14 cellular contexts compared by ENCODE assay signal in the genomic region with DNA sequence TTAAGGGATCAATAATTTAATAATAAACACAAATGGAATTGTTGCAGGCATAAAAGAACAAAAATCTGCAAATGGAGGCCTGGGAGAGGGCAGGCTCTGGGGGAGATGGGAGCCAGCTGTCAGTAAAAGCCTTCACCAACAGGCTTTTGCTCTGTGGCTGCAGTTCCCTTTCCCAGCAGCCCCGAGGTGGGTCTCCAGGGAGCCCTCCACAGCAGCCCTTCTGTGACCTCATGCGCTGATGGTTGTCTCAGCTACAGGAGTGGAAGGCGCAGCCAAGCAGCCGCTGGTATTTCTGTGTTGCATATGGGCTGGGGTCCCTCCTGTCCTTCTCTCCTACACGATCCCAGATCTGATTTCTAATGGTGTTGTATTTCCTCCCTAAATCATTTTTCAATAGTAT. TPM values are rescaled to one million over a fixed set of nuclear protein-coding genes. Genes with fewer than 3 reads are reported as not detected.
DNase-seq lines count a peak whose midpoint lies in the region; FAIRE-seq and TF ChIP-seq lines count a peak whose summit lies in the region.
"Had no signal": no experiment of that assay in that cellular context is flagged by ENCODE, and none has a peak within 500 bp of the region (broad histone marks: within the 10 kb centered on the region; RNA-seq: fewer than 3 reads in every experiment).

No MANE protein-coding gene starts in this region.

- TF ChIP-seq POLR2A in tibial nerve (IDR thresholded peaks at IDR 0.05) (no peak), prostate gland (IDR thresholded peaks at IDR 0.05) (no peak)

- H3K4me1 ChIP-seq in astrocyte (ENCODE audit: insufficient read depth, low read length) (peaks cover 5% of the 10 kb centered on the region), tibial nerve (peaks cover 0 to 22% (median 5%) of the 10 kb centered on the region in 4 donors), prostate gland (replicated peaks) (no peaks in the 10 kb centered on the region)

- no peaks in the 10 kb centered on the region for H4K20me1 ChIP-seq in astrocyte (ENCODE audit: insufficient read depth, low read length)

- H3K36me3 ChIP-seq in astrocyte (ENCODE audit: insufficient read depth, low read length) (no peaks in the 10 kb centered on the region), tibial nerve (no peaks in the 10 kb centered on the region), prostate gland (no peaks in the 10 kb centered on the region)
- H3K36me3 ChIP-seq: tibial artery had no signal

- H3K27ac ChIP-seq in astrocyte (ENCODE audit: low read depth, low read length) (no peak overlapping the region), tibial nerve (peak overlapping the region in 3 of 4 donors; percentile 26 to 61 (median 32)), prostate gland (no peak overlapping the region)
- H3K27ac ChIP-seq: RWPE1, tibial artery had no signal

- H3K4me3 ChIP-seq in astrocyte (ENCODE audit: insufficient read depth, low read depth, low read length) (no peak overlapping the region), tibial nerve (no peak overlapping the region), prostate gland (no peak overlapping the region)
- H3K4me3 ChIP-seq: tibial artery had no signal

- H3K4me3 Mint-ChIP-seq in astrocyte (ENCODE audit: unreplicated experiment): peak overlapping the region; percentile 58
- H3K4me3 Mint-ChIP-seq: activated naive CD8-positive, alpha-beta T cell treated with anti-CD3 and anti-CD28 coated beads, Interleukin-2, amount 50 U/mL, for 24 hours; HFFc6 had no signal

- peak overlapping the region; percentile 55 for H3K27ac Mint-ChIP-seq in astrocyte (ENCODE audit: unreplicated experiment)
- H3K27ac Mint-ChIP-seq: activated naive CD8-positive, alpha-beta T cell treated with anti-CD3 and anti-CD28 coated beads, Interleukin-2, amount 50 U/mL, for 24 hours had no signal

- H3K4me2 ChIP-seq in astrocyte (ENCODE audit: low read length): no peak overlapping the region

- 39 to 48% methylated on average over 5 of the region's 5 CpGs for WGBS in tibial nerve, 2 donors
- WGBS in prostate gland: 61% methylated on average over 5 of the region's 5 CpGs

- H2AFZ ChIP-seq in astrocyte (ENCODE audit: low read depth, low read length): no peak overlapping the region

- no peak for TF ChIP-seq CTCF in astrocyte (IDR thresholded peaks at IDR 0.05; ENCODE audit: insufficient read depth, low read depth, low read length)
- TF ChIP-seq CTCF in tibial nerve (IDR thresholded peaks at IDR 0.05): no peak
- TF ChIP-seq CTCF in prostate gland (IDR thresholded peaks at IDR 0.05): no peak

- intact Hi-C loops in prostate gland (cut with DNase I): no loop called here

- H3K27me3 Mint-ChIP-seq in astrocyte (ENCODE audit: low read depth, unreplicated experiment): no peaks in the 10 kb centered on the region
- H3K27me3 Mint-ChIP-seq: activated naive CD8-positive, alpha-beta T cell treated with anti-CD3 and anti-CD28 coated beads, Interleukin-2, amount 50 U/mL, for 24 hours had no signal

- in situ Hi-C loops in ACHN (cut with HindIII; ENCODE audit: low pct_ligation_motif_present, low pct_unique_long_range_greater_than_20kb, low sequenced_read_pairs): no loop called here

- no peaks in the 10 kb centered on the region for H3K79me2 ChIP-seq in astrocyte (ENCODE audit: insufficient read depth, low read length)

- no peak overlapping the region for H3K9ac ChIP-seq in astrocyte (ENCODE audit: low read length)

- no peak for TF ChIP-seq EP300 in tibial nerve (IDR thresholded peaks at IDR 0.05)

- H3K9me3 ChIP-seq in astrocyte (ENCODE audit: insufficient read depth, low read depth, low read length): no peaks in the 10 kb centered on the region
- no peaks in the 10 kb centered on the region for H3K9me3 ChIP-seq in tibial nerve
- H3K9me3 ChIP-seq in prostate gland: no peaks in the 10 kb centered on the region
- H3K9me3 ChIP-seq: tibial artery had no signal

- peak; percentile 10 to 19 for DNase-seq in NCI-H187 (lab: John Stamatoyannopoulos, UW)
- DNase-seq in NCI-H187 treated with DMSO at 0.1 percent for 48 hours (lab: John Stamatoyannopoulos, UW): no peak
- DNase-seq in astrocyte (ENCODE audit: low read depth): no peak
- peak; percentile 91 for DNase-seq in left kidney (ENCODE audit: low read depth, low spot score)
- no peak for DNase-seq in tibial nerve (ENCODE audit: low spot score in 2 of 2)
- DNase-seq in ACHN: no peak
- DNase-seq in middle frontal gyrus (ENCODE audit: extremely low spot score, low spot score): no peak
- no peak for DNase-seq in prostate gland (ENCODE audit: low spot score)
- DNase-seq: activated naive CD8-positive, alpha-beta T cell treated with anti-CD3 and anti-CD28 coated beads, Interleukin-2, amount 50 U/mL, for 24 hours; HFFc6; NCI-H226; tibial artery had no signal

- no peak for FAIRE-seq in astrocyte (lab: Jason Lieb, UNC)
- FAIRE-seq: TTC549 had no signal

- peaks cover 4% of the 10 kb centered on the region for H3K4me1 Mint-ChIP-seq in astrocyte (ENCODE audit: low read depth, unreplicated experiment)
- H3K4me1 Mint-ChIP-seq: activated naive CD8-positive, alpha-beta T cell treated with anti-CD3 and anti-CD28 coated beads, Interleukin-2, amount 50 U/mL, for 24 hours had no signal

- H3K27me3 ChIP-seq in astrocyte (ENCODE audit: insufficient read depth, low read length) (no peaks in the 10 kb centered on the region), tibial nerve (no peaks in the 10 kb centered on the region), prostate gland (replicated peaks; ENCODE audit: insufficient read depth) (no peaks in the 10 kb centered on the region)

- peaks cover 2% of the 10 kb centered on the region for H3K36me3 Mint-ChIP-seq in astrocyte (ENCODE audit: low read depth, unreplicated experiment)

- H3K9me3 Mint-ChIP-seq in astrocyte (ENCODE audit: unreplicated experiment): peaks cover 3% of the 10 kb centered on the region
- H3K9me3 Mint-ChIP-seq: activated naive CD8-positive, alpha-beta T cell treated with anti-CD3 and anti-CD28 coated beads, Interleukin-2, amount 50 U/mL, for 24 hours; HFFc6 had no signal

RNA-seq across cellular contexts. Expression of a gene that starts 42.4 kb away (rescaled TPM):
- total RNA-seq in astrocyte: 23.9 and 25.0 TPM in 2 replicates
- 100 to 1,000 TPM in 1 of 4 donors, 10 to 100 TPM in 3; 61.2 to 109 (median 74.6) TPM for total RNA-seq in tibial nerve
- 10 to 100 TPM; 49.6 to 67.4 TPM for total RNA-seq in prostate gland

Comparison
In these comparisons a context has a peak if more than half of its experiments do, and no peak if none do; other contexts are left out.
1. DNase-seq: peak in NCI-H187 (2 of 2) and left kidney (single experiment); none in NCI-H187 treated with DMSO at 0.1 percent for 48 hours (single experiment), astrocyte (single experiment), tibial nerve (0 of 2), ACHN (single experiment), middle frontal gyrus (single experiment) and prostate gland (single experiment).
2. H3K27ac ChIP-seq: peak in tibial nerve (3 of 4); none in astrocyte (single experiment) and prostate gland (0 of 2).